Comparison of ENCODE assay signal across 8 cellular contexts in genomic region chr17:2511462-2512369, GRCh38. TPM values are rescaled to one million over a fixed set of nuclear protein-coding genes. Genes with fewer than 3 reads are reported as not detected.
A peak's percentile ranks its signal among the peaks of the same experiment; 100 is the strongest.
DNase-seq lines count a peak whose midpoint lies in the region; ATAC-seq and TF ChIP-seq lines count a peak whose summit lies in the region.

A gene with protein sequence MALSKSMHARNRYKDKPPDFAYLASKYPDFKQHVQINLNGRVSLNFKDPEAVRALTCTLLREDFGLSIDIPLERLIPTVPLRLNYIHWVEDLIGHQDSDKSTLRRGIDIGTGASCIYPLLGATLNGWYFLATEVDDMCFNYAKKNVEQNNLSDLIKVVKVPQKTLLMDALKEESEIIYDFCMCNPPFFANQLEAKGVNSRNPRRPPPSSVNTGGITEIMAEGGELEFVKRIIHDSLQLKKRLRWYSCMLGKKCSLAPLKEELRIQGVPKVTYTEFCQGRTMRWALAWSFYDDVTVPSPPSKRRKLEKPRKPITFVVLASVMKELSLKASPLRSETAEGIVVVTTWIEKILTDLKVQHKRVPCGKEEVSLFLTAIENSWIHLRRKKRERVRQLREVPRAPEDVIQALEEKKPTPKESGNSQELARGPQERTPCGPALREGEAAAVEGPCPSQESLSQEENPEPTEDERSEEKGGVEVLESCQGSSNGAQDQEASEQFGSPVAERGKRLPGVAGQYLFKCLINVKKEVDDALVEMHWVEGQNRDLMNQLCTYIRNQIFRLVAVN (minus strand): TSS chr17:2511888. CDS start chr17:2502331, 9,557 bp downstream.

- intact Hi-C loops in left lung (cut with DNase I), result no loop called here

- DNase-seq in CD1c-positive myeloid dendritic cell (ENCODE audit: extremely low spot score) (peak; percentile 100), NCI-H748 treated with DMSO at 0.1 percent for 48 hours (lab: John Stamatoyannopoulos, UW) (peak; percentile 99), dermis microvascular lymphatic vessel endothelial cell (ENCODE audit: low read depth in 2 of 2) (peak; percentile 97 to 100), left lung (peak; percentile 97 to 98)
- peak; percentile 97 for DNase-seq in activated CD4-positive, alpha-beta T cell treated with anti-CD3 and anti-CD28 coated beads, Interleukin-2, amount 50 U/mL, for 1 hour
- peak; percentile 96 to 97 for DNase-seq in stimulated activated CD4-positive, alpha-beta T cell treated with anti-CD3 and anti-CD28 coated beads, Interleukin-2, amount 100 ng/mL, for 48 hours

- peak within 1 kb of the TSS; percentile 86 to 93 for H3K27ac ChIP-seq in left lung

- H3K9me3 ChIP-seq in left lung, result no peaks in the 10 kb centered on the region

- peaks cover 11 to 38% of the 10 kb centered on the region in 2 donors for H3K4me1 ChIP-seq in left lung

- H3K36me3 ChIP-seq in left lung, result no peaks in the 10 kb centered on the region

- H3K4me3 ChIP-seq in left lung, result peak within 1 kb of the TSS; percentile 49 to 58

- no peak for TF ChIP-seq CTCF in left lung (IDR thresholded peaks at IDR 0.05)

- no peaks in the 10 kb centered on the region for H3K27me3 ChIP-seq in left lung

- ATAC-seq in GM19397 (IDR thresholded peaks at IDR 0.05; ENCODE audit: unreplicated experiment), result peak; percentile 93
- peak; percentile 90 for ATAC-seq in HG03565 (IDR thresholded peaks at IDR 0.05; ENCODE audit: unreplicated experiment)
- peak; percentile 99 for ATAC-seq in left lung

RNA-seq across cellular contexts. Expression of the gene that starts here (rescaled TPM):
- total RNA-seq in dermis microvascular lymphatic vessel endothelial cell, result 9.1 TPM in 2 replicates
- total RNA-seq in left lung, result 10 to 100 TPM; 25.1 to 30.6 TPM

Comparison
In these comparisons a context has a peak if more than half of its experiments do, and no peak if none do; other contexts are left out.
1. Peak in every context shown above with its lines: DNase-seq, ATAC-seq, H3K4me3 ChIP-seq and H3K27ac ChIP-seq.